Comparison of ENCODE assay signal across 1 cellular context in genomic region chr11:107562647-107563208, GRCh38.
TF ChIP-seq lines count a peak whose summit lies in the region.

No MANE protein-coding gene starts in this region.

TF ChIP-seq in endothelial cell of umbilical vein, 7 proteins besides CTCF, POLR2A, EP300 and RAD21:
- TF ChIP-seq GATA2 (IDR thresholded peaks at IDR 0.05; ENCODE audit: insufficient read depth, insufficient read length, low read depth, low read length), result peak; percentile 94
- TF ChIP-seq FOS (IDR thresholded peaks at IDR 0.05; ENCODE audit: borderline replicate concordance, insufficient read depth, low read length), result peak; percentile 89
- TF ChIP-seq MAX (IDR thresholded peaks at IDR 0.05; ENCODE audit: insufficient read depth, insufficient read length), result no peak
- TF ChIP-seq JUN (IDR thresholded peaks at IDR 0.05; ENCODE audit: borderline replicate concordance, insufficient read depth, insufficient read length, low read depth), result peak; percentile 85
- TF ChIP-seq MYC (IDR thresholded peaks at IDR 0.05; ENCODE audit: low read depth, low read length), result no peak
- TF ChIP-seq POLR2AphosphoS5 (IDR thresholded peaks at IDR 0.05; ENCODE audit: insufficient read depth, low read depth, low read length), result peak; percentile 58
- no peak for TF ChIP-seq EZH2 (IDR thresholded peaks at IDR 0.05; ENCODE audit: borderline replicate concordance, low read depth, low read length, severe bottlenecking)
TF ChIP-seq in endothelial cell of umbilical vein: peak in this region for 4.
